In the genomic region with DNA sequence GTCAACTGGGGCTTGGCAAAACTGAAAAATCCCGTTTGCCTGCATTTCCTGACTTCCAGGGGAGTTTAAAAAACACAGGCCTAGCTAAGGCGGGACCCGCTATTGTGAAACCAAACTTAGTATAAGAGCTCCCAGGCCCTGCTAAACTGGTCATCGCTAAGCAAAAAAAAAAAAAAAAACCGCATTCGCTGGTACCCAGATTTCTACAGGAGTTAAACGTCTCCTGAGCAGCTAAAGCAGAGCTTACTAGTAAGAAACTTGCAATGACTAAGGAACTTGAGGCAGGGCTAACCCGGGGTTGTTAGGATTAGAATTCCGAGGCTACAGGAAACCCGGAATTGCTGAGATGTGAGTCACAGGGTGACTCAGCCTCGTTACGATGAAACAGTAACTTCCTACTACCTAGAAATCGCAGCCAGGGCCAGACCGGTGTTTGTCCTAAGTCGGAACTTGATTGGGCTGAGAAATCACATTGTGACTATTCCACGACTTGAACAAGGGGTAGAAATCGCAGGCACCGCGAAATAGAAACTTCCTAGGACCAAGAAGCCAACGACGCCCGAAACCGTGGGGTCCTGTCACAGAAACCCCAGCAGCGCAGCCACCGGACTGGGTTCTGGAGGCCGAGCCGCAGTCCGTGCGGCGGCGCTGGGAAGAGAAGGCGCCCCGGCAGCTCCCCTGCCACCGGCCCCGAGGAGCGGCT, we compare ENCODE assay signal across 8 cellular contexts.
DNase-seq lines count a peak whose midpoint lies in the region; ATAC-seq and TF ChIP-seq lines count a peak whose summit lies in the region.

No MANE protein-coding gene starts in this region.

- peak overlapping the region; percentile 86 to 100 for H3K27ac ChIP-seq in left lung

- H3K4me3 Mint-ChIP-seq in HFFc6 = peak overlapping the region; percentile 86
- H3K4me3 Mint-ChIP-seq in WTC11 = no peak overlapping the region

- no peaks in the 10 kb centered on the region for H3K36me3 ChIP-seq in left lung

- H3K36me3 Mint-ChIP-seq in HFFc6 (ENCODE audit: low read depth) (peaks cover 33% of the 10 kb centered on the region), WTC11 (peaks cover 35% of the 10 kb centered on the region)

- H3K27ac Mint-ChIP-seq in HFFc6 (peak overlapping the region; percentile 96), WTC11 (peak overlapping the region; percentile 93)

- peaks cover 2% of the 10 kb centered on the region; the same call in 1 of the 2 replicates for H3K27me3 Mint-ChIP-seq in HFFc6 (ENCODE audit: insufficient read depth)
- peaks cover 19% of the 10 kb centered on the region for H3K27me3 Mint-ChIP-seq in WTC11 (ENCODE audit: low read depth)

- H3K4me1 Mint-ChIP-seq in HFFc6 (ENCODE audit: low read depth) = peaks cover 29% of the 10 kb centered on the region
- H3K4me1 Mint-ChIP-seq in WTC11 = peaks cover 20% of the 10 kb centered on the region

- peak; percentile 84 for ATAC-seq in WTC11
- peak; percentile 89 for ATAC-seq in left lung

- H3K4me1 ChIP-seq in left lung = peaks cover 8 to 30% of the 10 kb centered on the region in 2 donors

- CTCF ChIA-PET in WTC11 (lab: Charles Lee) = interaction anchor here (0.7 to 1.4 kb wide), 4 partner anchors 20 to 42 kb away, joined by 3 to 5 read pairs (median 4); no protein-coding TSS in a partner anchor

- no peak for TF ChIP-seq CTCF in GM12875 (IDR thresholded peaks at IDR 0.05; ENCODE audit: borderline replicate concordance, insufficient read depth, low read depth, low read length)
- TF ChIP-seq CTCF in HFFc6 (IDR thresholded peaks at IDR 0.05) = no peak
- TF ChIP-seq CTCF in WTC11 (IDR thresholded peaks at IDR 0.05) = no peak
- no peak for TF ChIP-seq CTCF in left lung (IDR thresholded peaks at IDR 0.05)

- POLR2A ChIA-PET in WTC11 (lab: Charles Lee) = interaction anchor here (0.7 to 0.8 kb wide), 3 partner anchors 9 to 1548 kb away, joined by 3 to 6 read pairs (median 4); no protein-coding TSS in a partner anchor

- H3K9me3 ChIP-seq in left lung = peaks cover 0 to 15% of the 10 kb centered on the region in 2 donors

- intact Hi-C loops in left lung (cut with DNase I) = loop anchor here in 1 of 2 donors (2.0 to 10.0 kb wide), 2 partner anchors 68 to 94 kb away; a partner anchor contains a TSS

- DNase-seq in HFFc6 (peak; percentile 100), NCI-H1092 treated with DMSO at 0.1 percent for 48 hours (lab: John Stamatoyannopoulos, UW) (peak; percentile 84), WTC11 (ENCODE audit: low spot score) (peak; percentile 44), left lung (peak in 1 of 2 donors; percentile 80), superior temporal gyrus (ENCODE audit: extremely low spot score) (no peak)
- peak; percentile 64 for DNase-seq in central memory CD4-positive, alpha-beta T cell
- DNase-seq in stimulated activated CD8-positive, alpha-beta memory T cell treated with anti-CD3 and anti-CD28 coated beads, Interleukin-15, amount 100 ng/mL, for 4 hours (ENCODE audit: low read depth in 2 of 2) = peak; percentile 49 to 66

- H3K9me3 Mint-ChIP-seq in HFFc6 = peaks cover 49% of the 10 kb centered on the region
- peaks cover 30% of the 10 kb centered on the region for H3K9me3 Mint-ChIP-seq in WTC11

- H3K4me3 ChIP-seq in GM12875 (ENCODE audit: low read depth, low read length) = peak overlapping the region; percentile 71
- H3K4me3 ChIP-seq in left lung = peak overlapping the region; percentile 34 to 50

- peaks cover 66 to 98% of the 10 kb centered on the region in 2 donors for H3K27me3 ChIP-seq in left lung

TF ChIP-seq in WTC11, 78 proteins besides CTCF, POLR2A, EP300 and RAD21:
- TF ChIP-seq FOXJ3 (CRISPR knock-in tag; IDR thresholded peaks at IDR 0.05; ENCODE audit: borderline replicate concordance) = no peak
- no peak for TF ChIP-seq MYBL2 (CRISPR knock-in tag; IDR thresholded peaks at IDR 0.05)
- TF ChIP-seq, protein P1, sequence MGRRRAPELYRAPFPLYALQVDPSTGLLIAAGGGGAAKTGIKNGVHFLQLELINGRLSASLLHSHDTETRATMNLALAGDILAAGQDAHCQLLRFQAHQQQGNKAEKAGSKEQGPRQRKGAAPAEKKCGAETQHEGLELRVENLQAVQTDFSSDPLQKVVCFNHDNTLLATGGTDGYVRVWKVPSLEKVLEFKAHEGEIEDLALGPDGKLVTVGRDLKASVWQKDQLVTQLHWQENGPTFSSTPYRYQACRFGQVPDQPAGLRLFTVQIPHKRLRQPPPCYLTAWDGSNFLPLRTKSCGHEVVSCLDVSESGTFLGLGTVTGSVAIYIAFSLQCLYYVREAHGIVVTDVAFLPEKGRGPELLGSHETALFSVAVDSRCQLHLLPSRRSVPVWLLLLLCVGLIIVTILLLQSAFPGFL (CRISPR knock-in tag; IDR thresholded peaks at IDR 0.05; ENCODE audit: borderline replicate concordance) = no peak
- TF ChIP-seq, protein P2, sequence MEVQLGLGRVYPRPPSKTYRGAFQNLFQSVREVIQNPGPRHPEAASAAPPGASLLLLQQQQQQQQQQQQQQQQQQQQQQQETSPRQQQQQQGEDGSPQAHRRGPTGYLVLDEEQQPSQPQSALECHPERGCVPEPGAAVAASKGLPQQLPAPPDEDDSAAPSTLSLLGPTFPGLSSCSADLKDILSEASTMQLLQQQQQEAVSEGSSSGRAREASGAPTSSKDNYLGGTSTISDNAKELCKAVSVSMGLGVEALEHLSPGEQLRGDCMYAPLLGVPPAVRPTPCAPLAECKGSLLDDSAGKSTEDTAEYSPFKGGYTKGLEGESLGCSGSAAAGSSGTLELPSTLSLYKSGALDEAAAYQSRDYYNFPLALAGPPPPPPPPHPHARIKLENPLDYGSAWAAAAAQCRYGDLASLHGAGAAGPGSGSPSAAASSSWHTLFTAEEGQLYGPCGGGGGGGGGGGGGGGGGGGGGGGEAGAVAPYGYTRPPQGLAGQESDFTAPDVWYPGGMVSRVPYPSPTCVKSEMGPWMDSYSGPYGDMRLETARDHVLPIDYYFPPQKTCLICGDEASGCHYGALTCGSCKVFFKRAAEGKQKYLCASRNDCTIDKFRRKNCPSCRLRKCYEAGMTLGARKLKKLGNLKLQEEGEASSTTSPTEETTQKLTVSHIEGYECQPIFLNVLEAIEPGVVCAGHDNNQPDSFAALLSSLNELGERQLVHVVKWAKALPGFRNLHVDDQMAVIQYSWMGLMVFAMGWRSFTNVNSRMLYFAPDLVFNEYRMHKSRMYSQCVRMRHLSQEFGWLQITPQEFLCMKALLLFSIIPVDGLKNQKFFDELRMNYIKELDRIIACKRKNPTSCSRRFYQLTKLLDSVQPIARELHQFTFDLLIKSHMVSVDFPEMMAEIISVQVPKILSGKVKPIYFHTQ (CRISPR knock-in tag; IDR thresholded peaks at IDR 0.05) = no peak
- no peak for TF ChIP-seq RORB (CRISPR knock-in tag; IDR thresholded peaks at IDR 0.05)
- TF ChIP-seq EMX1 (CRISPR knock-in tag; IDR thresholded peaks at IDR 0.05) = no peak
- TF ChIP-seq SP1 (CRISPR knock-in tag; conservative IDR thresholded peaks at IDR 0.05) = no peak
- TF ChIP-seq, protein P3, sequence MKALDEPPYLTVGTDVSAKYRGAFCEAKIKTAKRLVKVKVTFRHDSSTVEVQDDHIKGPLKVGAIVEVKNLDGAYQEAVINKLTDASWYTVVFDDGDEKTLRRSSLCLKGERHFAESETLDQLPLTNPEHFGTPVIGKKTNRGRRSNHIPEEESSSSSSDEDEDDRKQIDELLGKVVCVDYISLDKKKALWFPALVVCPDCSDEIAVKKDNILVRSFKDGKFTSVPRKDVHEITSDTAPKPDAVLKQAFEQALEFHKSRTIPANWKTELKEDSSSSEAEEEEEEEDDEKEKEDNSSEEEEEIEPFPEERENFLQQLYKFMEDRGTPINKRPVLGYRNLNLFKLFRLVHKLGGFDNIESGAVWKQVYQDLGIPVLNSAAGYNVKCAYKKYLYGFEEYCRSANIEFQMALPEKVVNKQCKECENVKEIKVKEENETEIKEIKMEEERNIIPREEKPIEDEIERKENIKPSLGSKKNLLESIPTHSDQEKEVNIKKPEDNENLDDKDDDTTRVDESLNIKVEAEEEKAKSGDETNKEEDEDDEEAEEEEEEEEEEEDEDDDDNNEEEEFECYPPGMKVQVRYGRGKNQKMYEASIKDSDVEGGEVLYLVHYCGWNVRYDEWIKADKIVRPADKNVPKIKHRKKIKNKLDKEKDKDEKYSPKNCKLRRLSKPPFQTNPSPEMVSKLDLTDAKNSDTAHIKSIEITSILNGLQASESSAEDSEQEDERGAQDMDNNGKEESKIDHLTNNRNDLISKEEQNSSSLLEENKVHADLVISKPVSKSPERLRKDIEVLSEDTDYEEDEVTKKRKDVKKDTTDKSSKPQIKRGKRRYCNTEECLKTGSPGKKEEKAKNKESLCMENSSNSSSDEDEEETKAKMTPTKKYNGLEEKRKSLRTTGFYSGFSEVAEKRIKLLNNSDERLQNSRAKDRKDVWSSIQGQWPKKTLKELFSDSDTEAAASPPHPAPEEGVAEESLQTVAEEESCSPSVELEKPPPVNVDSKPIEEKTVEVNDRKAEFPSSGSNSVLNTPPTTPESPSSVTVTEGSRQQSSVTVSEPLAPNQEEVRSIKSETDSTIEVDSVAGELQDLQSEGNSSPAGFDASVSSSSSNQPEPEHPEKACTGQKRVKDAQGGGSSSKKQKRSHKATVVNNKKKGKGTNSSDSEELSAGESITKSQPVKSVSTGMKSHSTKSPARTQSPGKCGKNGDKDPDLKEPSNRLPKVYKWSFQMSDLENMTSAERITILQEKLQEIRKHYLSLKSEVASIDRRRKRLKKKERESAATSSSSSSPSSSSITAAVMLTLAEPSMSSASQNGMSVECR (CRISPR knock-in tag; IDR thresholded peaks at IDR 0.05; ENCODE audit: borderline replicate concordance) = no peak
- no peak for TF ChIP-seq ZBTB21 (CRISPR knock-in tag; IDR thresholded peaks at IDR 0.05; ENCODE audit: borderline replicate concordance)
- no peak for TF ChIP-seq PRRX2 (CRISPR knock-in tag; IDR thresholded peaks at IDR 0.05)
- TF ChIP-seq, protein P4, sequence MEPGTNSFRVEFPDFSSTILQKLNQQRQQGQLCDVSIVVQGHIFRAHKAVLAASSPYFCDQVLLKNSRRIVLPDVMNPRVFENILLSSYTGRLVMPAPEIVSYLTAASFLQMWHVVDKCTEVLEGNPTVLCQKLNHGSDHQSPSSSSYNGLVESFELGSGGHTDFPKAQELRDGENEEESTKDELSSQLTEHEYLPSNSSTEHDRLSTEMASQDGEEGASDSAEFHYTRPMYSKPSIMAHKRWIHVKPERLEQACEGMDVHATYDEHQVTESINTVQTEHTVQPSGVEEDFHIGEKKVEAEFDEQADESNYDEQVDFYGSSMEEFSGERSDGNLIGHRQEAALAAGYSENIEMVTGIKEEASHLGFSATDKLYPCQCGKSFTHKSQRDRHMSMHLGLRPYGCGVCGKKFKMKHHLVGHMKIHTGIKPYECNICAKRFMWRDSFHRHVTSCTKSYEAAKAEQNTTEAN (CRISPR knock-in tag; IDR thresholded peaks at IDR 0.05) = no peak
TF ChIP-seq in WTC11: peak in this region for 0.
